Comparison of ENCODE assay signal across 8 cellular contexts in genomic region chr2:191012845-191013616, GRCh38. TPM values are rescaled to one million over a fixed set of nuclear protein-coding genes. Genes with fewer than 3 reads are reported as not detected.
DNase-seq lines count a peak whose midpoint lies in the region; ATAC-seq and TF ChIP-seq lines count a peak whose summit lies in the region.

No MANE protein-coding gene starts in this region.

- no peaks in the 10 kb centered on the region; the same call in 1 of the 2 replicates for H4K20me1 ChIP-seq in OCI-LY7 (ENCODE audit: insufficient read depth, low read length)

- H3K27ac ChIP-seq in OCI-LY7 (ENCODE audit: low read depth, low read length, poor library complexity, severe bottlenecking) (no peak overlapping the region), gastrocnemius medialis (peak overlapping the region; percentile 89 to 98 (median 95))

- no peaks in the 10 kb centered on the region for H3K9me2 ChIP-seq in OCI-LY7 (ENCODE audit: insufficient read depth, low read length)

- no peaks in the 10 kb centered on the region for H3K27me3 ChIP-seq in gastrocnemius medialis

- H3K4me1 ChIP-seq in OCI-LY7 (ENCODE audit: insufficient read depth, low read length, poor library complexity, severe bottlenecking) = peaks cover 22% of the 10 kb centered on the region
- H3K4me1 ChIP-seq in gastrocnemius medialis = peaks cover 13 to 25% of the 10 kb centered on the region in 2 donors

- TF ChIP-seq CTCF in OCI-LY7 (conservative IDR thresholded peaks at IDR 0.05; ENCODE audit: low read length) = no peak; the same call in 1 of the 2 replicates
- no peak for TF ChIP-seq CTCF in fibroblast of villous mesenchyme (IDR thresholded peaks at IDR 0.05; ENCODE audit: insufficient read depth, low read depth, low read length)
- no peak for TF ChIP-seq CTCF in gastrocnemius medialis (IDR thresholded peaks at IDR 0.05 in 4 of 5, conservative IDR thresholded peaks at IDR 0.05 in 1 of 5)

- CTCF ChIA-PET in OCI-LY7 (lab: Charles Lee; ENCODE audit: unreplicated experiment) = interaction anchor here (0.6 kb wide), 1 partner anchor 21 kb away, joined by 3 read pairs; no protein-coding TSS in a partner anchor

- POLR2A ChIA-PET in OCI-LY7 (lab: Charles Lee) = interaction anchor here (0.6 to 1.9 kb wide), 9 partner anchors 10 to 462 kb away, joined by 3 to 7 read pairs (median 4); no protein-coding TSS in a partner anchor

- no peak for DNase-seq in OCI-LY7 (ENCODE audit: low spot score)
- DNase-seq in fibroblast of villous mesenchyme (ENCODE audit: low read depth) = peak; percentile 77
- DNase-seq in gastrocnemius medialis = no peak
- DNase-seq in NCI-H446 treated with DMSO at 0.1 percent for 48 hours (lab: John Stamatoyannopoulos, UW) = no peak
- DNase-seq in NCI-H2107 (lab: John Stamatoyannopoulos, UW) = no peak
- DNase-seq in stimulated activated CD4-positive, alpha-beta T cell treated with anti-CD3 and anti-CD28 coated beads, Interleukin-15, amount 100 ng/mL, for 24 hours = no peak
- no peak for DNase-seq in NCI-H524 (lab: John Stamatoyannopoulos, UW)

- H2AFZ ChIP-seq in OCI-LY7 (ENCODE audit: low read length) = peak overlapping the region; percentile 76; the same call in 1 of the 2 replicates

- intact Hi-C loops in OCI-LY7 (cut with micrococcal nuclease; ENCODE audit: unreplicated experiment) = loop anchor here (10.0 kb wide), 1 partner anchor 348 kb away; no protein-coding TSS in a partner anchor
- intact Hi-C loops in gastrocnemius medialis (cut with DNase I; ENCODE audit: low total_unique reads) = loop anchor here (1.0 to 10.0 kb wide), 4 partner anchors 7 to 1348 kb away; partner anchors contain the start of genes ASNSD1 and NEMP2

- TF ChIP-seq POLR2A in gastrocnemius medialis (IDR thresholded peaks at IDR 0.05) = no peak

- in situ Hi-C loops in gastrocnemius medialis (cut with MboI; ENCODE audit: low sequenced_read_pairs in 4 of 4) = loop anchor here in 3 of 4 donors (10.0 to 25.0 kb wide), 3 partner anchors 126 to 674 kb away; partner anchors contain the start of genes NABP1 (in 2 of the 3) and GLS (in 1 of the 3)

- H3K9me3 ChIP-seq in OCI-LY7 (ENCODE audit: low read length) = no peaks in the 10 kb centered on the region
- H3K9me3 ChIP-seq in gastrocnemius medialis = no peaks in the 10 kb centered on the region

- H3K36me3 ChIP-seq in OCI-LY7 (ENCODE audit: insufficient read depth, low read length) (peaks cover 19% of the 10 kb centered on the region), gastrocnemius medialis (peaks cover 0 to 17% of the 10 kb centered on the region in 2 donors)

- H3K79me2 ChIP-seq in OCI-LY7 (ENCODE audit: insufficient read depth, low read depth, low read length) = 0 out of 2 replicates have a peak, but pooled peaks cover 8% of the 10 kb centered on the region

- H3K4me2 ChIP-seq in OCI-LY7 (ENCODE audit: low read length) = peak overlapping the region; percentile 96

- H3K4me3 ChIP-seq in OCI-LY7 (ENCODE audit: low read depth, low read length, poor library complexity, severe bottlenecking) (peak overlapping the region; percentile 85), fibroblast of villous mesenchyme (ENCODE audit: low read depth, low read length) (peak overlapping the region; percentile 66), gastrocnemius medialis (peak overlapping the region; percentile 82 to 98 (median 90))

- ATAC-seq in GM18868 (IDR thresholded peaks at IDR 0.05; ENCODE audit: unreplicated experiment) (peak; percentile 1), gastrocnemius medialis (peak; percentile 22 to 42)

- TSS peak; percentile 64 for BruUV-seq in OCI-LY7 (replicated peaks; lab: Mats Ljungman, UMichigan)

RNA-seq across cellular contexts. Expression of gene STAT1, which starts 0.9 kb away (rescaled TPM):
- total RNA-seq in OCI-LY7 (2014; rRNA removed; shearing (Covaris generic)) = 17.2 and 23.1 TPM in 2 replicates
- total RNA-seq in OCI-LY7 (2022) (23.0 and 24.8 TPM in 2 replicates), fibroblast of villous mesenchyme (116 and 132 TPM in 2 replicates), gastrocnemius medialis (10 to 100 TPM; 23.0 to 36.9 (median 28.6) TPM)
